In the genomic region with DNA sequence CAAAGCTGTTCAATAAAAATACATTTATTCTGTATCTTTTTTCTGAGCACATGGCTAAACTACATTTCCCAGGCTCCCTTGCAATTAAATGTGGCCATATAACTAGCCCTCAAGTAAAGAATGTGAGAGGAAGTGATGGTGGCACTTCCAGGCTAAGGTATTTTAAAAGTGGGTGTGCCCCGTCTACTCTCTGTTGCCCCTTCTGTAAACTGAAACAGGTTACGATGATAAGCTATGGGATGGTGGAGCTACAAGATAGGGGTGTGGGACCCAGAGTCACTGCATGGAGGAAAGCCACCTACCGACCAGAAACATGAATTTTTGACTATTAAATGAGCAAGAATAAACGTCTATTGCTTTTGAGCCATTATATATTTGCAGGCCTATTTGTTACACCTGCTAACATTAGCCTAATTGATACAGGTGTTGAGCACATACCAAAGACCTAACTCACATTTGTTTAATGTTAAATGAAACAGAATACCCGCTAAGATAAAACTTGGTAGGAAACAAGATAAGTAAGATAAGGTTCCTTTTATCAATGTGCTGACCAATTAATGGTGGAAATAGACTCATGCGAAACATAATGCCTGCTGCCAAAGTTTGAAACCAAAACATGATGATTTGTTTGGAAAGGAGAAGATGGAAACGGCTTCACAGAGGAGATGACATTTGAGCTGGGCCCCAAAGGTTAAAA, we compare ENCODE assay signal across 9 cellular contexts. TPM values are rescaled to one million over a fixed set of nuclear protein-coding genes. Genes with fewer than 3 reads are reported as not detected.
DNase-seq lines count a peak whose midpoint lies in the region; ATAC-seq and TF ChIP-seq lines count a peak whose summit lies in the region.
"Had no signal": no experiment of that assay in that cellular context is flagged by ENCODE, and none has a peak within 500 bp of the region (broad histone marks: within the 10 kb centered on the region; RNA-seq: fewer than 3 reads in every experiment).

No MANE protein-coding gene starts in this region.

- H3K4me1 Mint-ChIP-seq in Calu3 (ENCODE audit: low read depth, unreplicated experiment) (peaks cover 10% of the 10 kb centered on the region), natural killer cell (peaks cover 80 to 82% of the 10 kb centered on the region in 2 donors)

- H3K4me3 ChIP-seq in LNCaP clone FGC (ENCODE audit: low read depth, low read length) (no peak overlapping the region), adipocyte (ENCODE audit: low read length) (peak overlapping the region; percentile 91)

- CTCF ChIA-PET in Calu3 (lab: Charles Lee), result no interaction called here

- H3K27me3 Mint-ChIP-seq in Calu3 (ENCODE audit: unreplicated experiment) (no peaks in the 10 kb centered on the region), natural killer cell (ENCODE audit: low read depth in 2 of 2) (no peaks in the 10 kb centered on the region)

- DNase-seq in Calu3, result no peak
- no peak for DNase-seq in LNCaP clone FGC (ENCODE audit: low read depth)
- DNase-seq in adipocyte (ENCODE audit: low read depth), result no peak
- DNase-seq in natural killer cell, result no peak
- DNase-seq in NCI-H1694 (lab: John Stamatoyannopoulos, UW), result no peak
- DNase-seq: activated CD4-positive, alpha-beta T cell treated with anti-CD3 and anti-CD28 coated beads for 1 hour had no signal

- peak overlapping the region; percentile 84 for H3K4me3 Mint-ChIP-seq in Calu3 (ENCODE audit: low read depth, unreplicated experiment)
- H3K4me3 Mint-ChIP-seq in natural killer cell, result peak overlapping the region; percentile 98

- H3K36me3 Mint-ChIP-seq in Calu3 (ENCODE audit: insufficient read depth, unreplicated experiment) (peaks cover 33% of the 10 kb centered on the region), natural killer cell (no peaks in the 10 kb centered on the region)

- TF ChIP-seq CTCF in Calu3 (IDR thresholded peaks at IDR 0.05; ENCODE audit: unreplicated experiment), result no peak
- TF ChIP-seq CTCF in LNCaP clone FGC (IDR thresholded peaks at IDR 0.05; ENCODE audit: control insufficient read depth, extremely low read depth, insufficient read depth), result 0 out of 2 replicates have a peak, but pooled peaks have one; percentile 3
- no peak for TF ChIP-seq CTCF in natural killer cell (IDR thresholded peaks at IDR 0.05)

- no peaks in the 10 kb centered on the region for H3K9me3 ChIP-seq in adipocyte (ENCODE audit: control insufficient read depth, low read length)

- H3K4me1 ChIP-seq in adipocyte (ENCODE audit: control insufficient read depth, insufficient read depth, low read length), result peaks cover 57% of the 10 kb centered on the region

- ATAC-seq in natural killer cell, result no peak
- no peak for ATAC-seq in HG02623 (IDR thresholded peaks at IDR 0.05; ENCODE audit: unreplicated experiment)
- ATAC-seq in HG03442 (IDR thresholded peaks at IDR 0.05; ENCODE audit: unreplicated experiment), result no peak
- no peak for ATAC-seq in GM18858 (IDR thresholded peaks at IDR 0.05; ENCODE audit: unreplicated experiment)

- H3K9me3 Mint-ChIP-seq in Calu3 (ENCODE audit: low read depth, unreplicated experiment), result peaks cover 6% of the 10 kb centered on the region
- no peaks in the 10 kb centered on the region for H3K9me3 Mint-ChIP-seq in natural killer cell

- H3K36me3 ChIP-seq in adipocyte (ENCODE audit: control insufficient read depth, insufficient read depth, low read length, severe bottlenecking), result no peaks in the 10 kb centered on the region

- H3K27me3 ChIP-seq in adipocyte (replicated peaks; ENCODE audit: control insufficient read depth, insufficient read depth, low read length), result no peaks in the 10 kb centered on the region

- H3K9ac ChIP-seq in adipocyte (ENCODE audit: low read length), result peak overlapping the region; percentile 84

- intact Hi-C loops in Calu3 (cut with micrococcal nuclease; ENCODE audit: unreplicated experiment), result loop anchor here (2.0 to 5.0 kb wide), 4 partner anchors 25 to 159 kb away; no protein-coding TSS in a partner anchor
- intact Hi-C loops in natural killer cell (cut with micrococcal nuclease), result loop anchor here (2.0 to 5.0 kb wide), 6 partner anchors 15 to 217 kb away; partner anchors contain the start of genes FAM229B and TUBE1

- no TSS peak for BruUV-seq in Calu3 (replicated peaks; lab: Mats Ljungman, UMichigan)

- peak overlapping the region; percentile 72 for H3K27ac Mint-ChIP-seq in Calu3 (ENCODE audit: unreplicated experiment)
- H3K27ac Mint-ChIP-seq in natural killer cell, result peak overlapping the region; percentile 75 to 97

RNA-seq across cellular contexts. Expression of gene FYN, which starts 3.0 kb away (rescaled TPM):
- total RNA-seq in Calu3 (2022) (61.0 and 64.6 TPM in 2 replicates), natural killer cell (100 to 1,000 TPM; 616 to 757 (median 713) TPM)
